8 cellular contexts compared by ENCODE assay signal in genomic region chr6:28281288-28282064, GRCh38. TPM values are rescaled to one million over a fixed set of nuclear protein-coding genes. Genes with fewer than 3 reads are reported as not detected.
DNase-seq lines count a peak whose midpoint lies in the region; ATAC-seq, FAIRE-seq and TF ChIP-seq lines count a peak whose summit lies in the region.

PGBD1 (plus strand) TSS chr6:28281572; CDS start chr6:28283814, 2,242 bp downstream.

- peak; percentile 9 for FAIRE-seq in GM12891 (lab: Jason Lieb, UNC)

- DNase-seq in GM12891 (ENCODE audit: insufficient read length, low spot score) (peak; percentile 46), NCI-H1105 treated with DMSO at 0.1 percent for 48 hours (lab: John Stamatoyannopoulos, UW) (peak; percentile 80), T-helper 1 cell (peak in 3 of 5 donors; percentile 14 to 61 (median 17)), astrocyte of the hippocampus (ENCODE audit: low read depth, low spot score) (peak; percentile 92), hippocampal formation (lab: John Stamatoyannopoulos, UW) (peak; percentile 28 to 38)

- peak within 1 kb of the TSS; percentile 35 for H3K9ac ChIP-seq in rectal smooth muscle tissue (ENCODE audit: low read length)

- peaks cover under 1% of the 10 kb centered on the region for H3K36me3 ChIP-seq in rectal smooth muscle tissue (ENCODE audit: control insufficient read depth, insufficient read depth, low read length)

- ATAC-seq in HG02610 (IDR thresholded peaks at IDR 0.05; ENCODE audit: unreplicated experiment) (peak; percentile 87), GM18520 (IDR thresholded peaks at IDR 0.05; ENCODE audit: unreplicated experiment) (no peak)

- H3K4me3 ChIP-seq in rectal smooth muscle tissue (ENCODE audit: low read length), result peak within 1 kb of the TSS; percentile 79

- H3K27ac ChIP-seq in rectal smooth muscle tissue (ENCODE audit: low read depth, low read length), result peak within 1 kb of the TSS; percentile 52

- no peaks in the 10 kb centered on the region for H3K27me3 ChIP-seq in rectal smooth muscle tissue (ENCODE audit: control insufficient read depth, insufficient read depth, low read length)

- H3K4me1 ChIP-seq in rectal smooth muscle tissue (ENCODE audit: control insufficient read depth, insufficient read depth, low read length), result peaks cover 3% of the 10 kb centered on the region

- 0 out of 2 replicates have a peak, but pooled peaks have one; percentile 39 for TF ChIP-seq POLR2A in GM12891 (IDR thresholded peaks at IDR 0.05; ENCODE audit: low read depth, low read length)

TF ChIP-seq in GM12891, 5 proteins besides CTCF, POLR2A, EP300 and RAD21:
- no peak for TF ChIP-seq TAF1 (IDR thresholded peaks at IDR 0.05; ENCODE audit: low read depth, low read length)

RNA-seq across cellular contexts. Expression of gene PGBD1, which starts in this region (rescaled TPM):
- polyA plus RNA-seq in GM12891 (2012; ENCODE audit: low read depth, missing spikeins), result 1.1 TPM

Comparison
In these comparisons a context has a peak if more than half of its experiments do, and no peak if none do; other contexts are left out.
1. DNase-seq: peak in every context shown above with its lines; median percentile 92 in astrocyte of the hippocampus; 80 in NCI-H1105 treated with DMSO at 0.1 percent for 48 hours; 46 in GM12891; 33 in hippocampal formation; 17 in T-helper 1 cell.